In genomic region chr2:3379647-3380534, GRCh38 we compare ENCODE assay signal across 8 cellular contexts.
DNase-seq lines count a peak whose midpoint lies in the region; ATAC-seq lines count a peak whose summit lies in the region.

TRAPPC12 (plus strand) TSS chr2:3379694; CDS start chr2:3387624, 7,930 bp downstream.

- ATAC-seq in GM18520 (IDR thresholded peaks at IDR 0.05; ENCODE audit: unreplicated experiment): peak; percentile 68
- ATAC-seq in HG03064 (IDR thresholded peaks at IDR 0.05; ENCODE audit: low read depth, unreplicated experiment): peak; percentile 78

- DNase-seq in ACHN (peak; percentile 92), NCI-H345 (lab: John Stamatoyannopoulos, UW) (peak; percentile 97), islet precursor cell (peak; percentile 95)
- DNase-seq in activated CD4-positive, CD25-positive, alpha-beta regulatory T cell (lab: John Stamatoyannopoulos, UW): peak; percentile 87 to 91 (median 88)
- peak; percentile 92 for DNase-seq in central memory CD4-positive, alpha-beta T cell
- peak; percentile 82 to 91 for DNase-seq in stimulated activated CD4-positive, alpha-beta T cell treated with anti-CD3 and anti-CD28 coated beads, Interleukin-15, amount 100 ng/mL, for 1 hour (ENCODE audit: low read depth in 1 of 2, low spot score in 1 of 2)

- in situ Hi-C loops in ACHN (cut with HindIII; ENCODE audit: low pct_ligation_motif_present, low pct_unique_long_range_greater_than_20kb, low sequenced_read_pairs): no loop called here

Comparison
In these comparisons a context has a peak if more than half of its experiments do, and no peak if none do; other contexts are left out.
1. Peak in every context shown above with its lines: DNase-seq and ATAC-seq.